In genomic region chr19:50759886-50760285, GRCh38 we compare ENCODE assay signal across 15 cellular contexts. TPM values are rescaled to one million over a fixed set of nuclear protein-coding genes. Genes with fewer than 3 reads are reported as not detected.
DNase-seq lines count a peak whose midpoint lies in the region; ATAC-seq, FAIRE-seq and TF ChIP-seq lines count a peak whose summit lies in the region.
"Had no signal": no experiment of that assay in that cellular context is flagged by ENCODE, and none has a peak within 500 bp of the region (broad histone marks: within the 10 kb centered on the region; RNA-seq: fewer than 3 reads in every experiment).

No MANE protein-coding gene starts in this region.

- H3K23ac ChIP-seq in H1 (ENCODE audit: insufficient read length) = no peak overlapping the region

- H3K79me1 ChIP-seq in H1 (ENCODE audit: low read depth, low read length) = no peaks in the 10 kb centered on the region

- no peak for FAIRE-seq in H1 (lab: Jason Lieb, UNC)

- H3K36me3 ChIP-seq in H1 (ENCODE audit: control insufficient read depth in 2 of 4, insufficient read depth in 4 of 4, low read length in 3 of 4) (no peaks in the 10 kb centered on the region), upper lobe of right lung (no peaks in the 10 kb centered on the region)
- H3K36me3 ChIP-seq: transverse colon had no signal

- intact Hi-C loops in dorsolateral prefrontal cortex (cut with DNase I) (no loop called here), left cardiac atrium (cut with DNase I) (no loop called here), upper lobe of right lung (cut with DNase I) (no loop called here)

- WGBS in H1 (ENCODE audit: extremely low coverage in 1 of 2, insufficient coverage in 1 of 2, insufficient read length in 1 of 2, insufficient replicate concordance in 2 of 2, low coverage in 1 of 2, low lambda C conversion rate in 2 of 2, missing lambda C conversion rate in 1 of 2), 2 experiments = 63% methylated on average over 4 of the region's 4 CpGs; no CpG with 5 or more reads in 1 of the 2 experiments

- CTCF ChIA-PET in H1 (lab: Charles Lee; ENCODE audit: partially characterized antibody) = interaction anchor here (0.6 to 1.1 kb wide), 4 partner anchors 22 to 852 kb away, joined by 3 to 4 read pairs (median 3); no protein-coding TSS in a partner anchor

- H2BK12ac ChIP-seq in H1 (ENCODE audit: low read depth, low read length) = no peak overlapping the region

- no peak overlapping the region for H3K56ac ChIP-seq in H1 (replicated peaks; ENCODE audit: insufficient read length, low read depth, low read length)

- H2BK5ac ChIP-seq in H1 (ENCODE audit: low read depth, low read length) = no peak overlapping the region

- H2AFZ ChIP-seq in H1 (ENCODE audit: low read length) = peak overlapping the region; percentile 19; the same call in 1 of the 2 replicates

- no peaks in the 10 kb centered on the region for H4K20me1 ChIP-seq in H1 (replicated peaks in 1 of 2; ENCODE audit: control insufficient read depth in 1 of 2, insufficient read depth in 2 of 2, low read length in 2 of 2)

- no peaks in the 10 kb centered on the region for H3K4me1 ChIP-seq in H1 (replicated peaks in 1 of 4; ENCODE audit: control insufficient read depth in 3 of 4, insufficient read depth in 4 of 4, low read length in 3 of 4)
- H3K4me1 ChIP-seq in upper lobe of right lung = no peaks in the 10 kb centered on the region
- H3K4me1 ChIP-seq: transverse colon had no signal

- H3K79me2 ChIP-seq in H1 (ENCODE audit: control insufficient read depth in 1 of 2, insufficient read depth in 2 of 2, low read length in 2 of 2) = no peaks in the 10 kb centered on the region

- no peak overlapping the region for H2BK20ac ChIP-seq in H1 (ENCODE audit: low read length)

- no peaks in the 10 kb centered on the region for H3K23me2 ChIP-seq in H1 (ENCODE audit: low read depth, low read length)

- no peak overlapping the region for H3K27ac ChIP-seq in H1 (ENCODE audit: low read depth, low read length)
- H3K27ac ChIP-seq in dorsolateral prefrontal cortex = no peak overlapping the region
- H3K27ac ChIP-seq in upper lobe of right lung = no peak overlapping the region
- H3K27ac ChIP-seq: transverse colon had no signal

- POLR2A ChIA-PET in H1 (lab: Charles Lee; ENCODE audit: partially characterized antibody) = interaction anchor here (0.6 kb wide), 4 partner anchors 32 to 948 kb away, joined by 3 read pairs; no protein-coding TSS in a partner anchor

- H4K8ac ChIP-seq in H1 (ENCODE audit: extremely low read depth, insufficient read depth, low read length) = no peak overlapping the region

- H3K18ac ChIP-seq in H1 (ENCODE audit: extremely low read depth, low read length) = no peak overlapping the region

- H3K4ac ChIP-seq in H1 (replicated peaks; ENCODE audit: insufficient read length, low read depth, low read length) = no peak overlapping the region

- no peak for TF ChIP-seq RAD21 in H1 (IDR thresholded peaks at IDR 0.05 in 1 of 2, conservative IDR thresholded peaks at IDR 0.05 in 1 of 2; ENCODE audit: low read depth in 2 of 2, low read length in 2 of 2)

- H3K4me3 ChIP-seq in H1 (ENCODE audit: extremely low read depth in 1 of 4, insufficient read depth in 2 of 4, low read depth in 3 of 4, low read length in 4 of 4) = no peak overlapping the region
- no peak overlapping the region for H3K4me3 ChIP-seq in dorsolateral prefrontal cortex
- no peak overlapping the region for H3K4me3 ChIP-seq in upper lobe of right lung
- H3K4me3 ChIP-seq: transverse colon had no signal

- no peak overlapping the region for H4K91ac ChIP-seq in H1 (replicated peaks; ENCODE audit: insufficient read length, low read length)

- H2BK120ac ChIP-seq in H1 (replicated peaks; ENCODE audit: low read depth, low read length) = no peak overlapping the region

- in situ Hi-C loops in GM13977 (cut with MboI; ENCODE audit: low pct_unique_long_range_greater_than_20kb, low sequenced_read_pairs, unreplicated experiment) = no loop called here

- H3K4me2 ChIP-seq in H1 (ENCODE audit: insufficient read depth in 1 of 2, low read depth in 2 of 2, low read length in 2 of 2) = no peak overlapping the region

- no peaks in the 10 kb centered on the region for H3K9me3 ChIP-seq in H1 (ENCODE audit: insufficient read depth in 2 of 2, low read depth in 1 of 2, low read length in 1 of 2)
- H3K9me3 ChIP-seq in upper lobe of right lung = no peaks in the 10 kb centered on the region
- H3K9me3 ChIP-seq: transverse colon had no signal

- no peak overlapping the region for H4K5ac ChIP-seq in H1 (ENCODE audit: insufficient read length, low read depth, low read length)

- no peak for TF ChIP-seq CTCF in GM13977 (IDR thresholded peaks at IDR 0.05; ENCODE audit: extremely low read depth, insufficient read depth, missing control alignments)
- TF ChIP-seq CTCF in H1 (IDR thresholded peaks at IDR 0.05; ENCODE audit: control extremely low read depth in 1 of 3, insufficient read depth in 1 of 3, low read depth in 1 of 3, low read length in 3 of 3) = no peak
- no peak for TF ChIP-seq CTCF in dorsolateral prefrontal cortex (IDR thresholded peaks at IDR 0.05 in 54 of 56, conservative IDR thresholded peaks at IDR 0.05 in 2 of 56; ENCODE audit: low read depth in 1 of 56, partially characterized antibody in 56 of 56)
- no peak for TF ChIP-seq CTCF in upper lobe of right lung (IDR thresholded peaks at IDR 0.05)

- TF ChIP-seq EP300 in H1 (IDR thresholded peaks at IDR 0.05; ENCODE audit: borderline replicate concordance in 1 of 2, low read depth in 2 of 2, low read length in 2 of 2) = no peak

- H3K27me3 ChIP-seq in H1 (replicated peaks in 1 of 4; ENCODE audit: control insufficient read depth in 3 of 4, extremely low read depth in 1 of 4, insufficient read depth in 3 of 4, low read length in 3 of 4) = peaks cover 0 to under 1% (median 0%) of the 10 kb centered on the region in 4 experiments; a peak in 1 of 7 replicates
- H3K27me3 ChIP-seq in dorsolateral prefrontal cortex = peaks cover 0 to 9% (median 0%) of the 10 kb centered on the region in 45 donors
- no peaks in the 10 kb centered on the region for H3K27me3 ChIP-seq in upper lobe of right lung

- ATAC-seq in left cardiac atrium (no peak), upper lobe of right lung (no peak)

- H3K14ac ChIP-seq in H1 (ENCODE audit: insufficient read length) = no peak overlapping the region

- no peak overlapping the region for H2BK15ac ChIP-seq in H1 (ENCODE audit: low read length)

- no peak overlapping the region for H3K9ac ChIP-seq in H1 (replicated peaks in 1 of 4; ENCODE audit: extremely low read depth in 1 of 4, low read depth in 3 of 4, low read length in 3 of 4)

- no peak for TF ChIP-seq POLR2A in H1 (IDR thresholded peaks at IDR 0.05; ENCODE audit: control extremely low read depth in 1 of 2, low read depth in 2 of 2, low read length in 2 of 2)

- H2AK5ac ChIP-seq in H1 (ENCODE audit: low read depth, low read length) = no peak overlapping the region

- DNase-seq in AG08395 (ENCODE audit: low spot score) = peak; percentile 12
- peak; percentile 46 for DNase-seq in GM13977 (ENCODE audit: low spot score)
- DNase-seq in NOMO-1 (lab: John Stamatoyannopoulos, UW; ENCODE audit: unreplicated experiment in 2 of 2) = peak; percentile 29 to 58
- DNase-seq in H1 (ENCODE audit: low read depth in 1 of 2, low spot score in 2 of 2) = no peak
- no peak for DNase-seq in DMS79 (lab: John Stamatoyannopoulos, UW)
- DNase-seq in dorsolateral prefrontal cortex = no peak
- DNase-seq in left cardiac atrium = no peak
- no peak for DNase-seq in upper lobe of right lung
- DNase-seq: activated CD4-positive, CD25-positive, alpha-beta regulatory T cell; Calu3; endodermal cell; NCI-H526 treated with DMSO at 0.1 percent for 48 hours; posterior cingulate gyrus; transverse colon had no signal

RNA-seq across cellular contexts. Expression of gene GPR32, which starts 10.4 kb away (rescaled TPM):
- total RNA-seq in H1 (2021; fragmentation: NEBNext Ultra II Directional; extraction: Animal tissue kit (Norgen Biotek cat#: 25700)) = not detected in 2 replicates
- polyA plus RNA-seq in H1 (2011; rRNA removed) = not detected in 2 replicates
- not detected for polyA plus RNA-seq in H1 (2011; cell fraction: cytosol; rRNA removed)
- not detected for polyA plus RNA-seq in H1 (2011; cell fraction: nucleus; rRNA removed)
- polyA plus RNA-seq in H1 (2012, experiment 1 of 2) = not detected in 4 replicates
- not detected for polyA plus RNA-seq in H1 (2012, experiment 2 of 2)
- not detected for polyA plus RNA-seq in H1 (2013, experiment 1 of 2)
- not detected for polyA plus RNA-seq in H1 (2013, experiment 2 of 2)
- polyA minus RNA-seq in H1 (2011; rRNA and poly(A)+ RNA removed) = not detected in 2 replicates
- polyA minus RNA-seq in H1 (2011; cell fraction: cytosol; rRNA and poly(A)+ RNA removed) = not detected
- not detected for polyA minus RNA-seq in H1 (2011; cell fraction: nucleus; rRNA and poly(A)+ RNA removed)
- total RNA-seq in dorsolateral prefrontal cortex = not detected
- total RNA-seq in left cardiac atrium = not detected
- not detected for total RNA-seq in upper lobe of right lung
- total RNA-seq: Calu3, endodermal cell, kidney epithelial cell, transverse colon had no signal

RNA-seq across cellular contexts. Expression of gene ACP4, which starts 30.3 kb away (rescaled TPM):
- not detected in 2 replicates for total RNA-seq in H1 (2021; fragmentation: NEBNext Ultra II Directional; extraction: Animal tissue kit (Norgen Biotek cat#: 25700))
- polyA plus RNA-seq in H1 (2011; rRNA removed) = not detected in 2 replicates
- polyA plus RNA-seq in H1 (2011; cell fraction: cytosol; rRNA removed) = not detected
- not detected for polyA plus RNA-seq in H1 (2011; cell fraction: nucleus; rRNA removed)
- not detected in 4 replicates for polyA plus RNA-seq in H1 (2012, experiment 1 of 2)
- polyA plus RNA-seq in H1 (2012, experiment 2 of 2) = not detected
- polyA plus RNA-seq in H1 (2013, experiment 1 of 2) = not detected
- polyA plus RNA-seq in H1 (2013, experiment 2 of 2) = not detected
- not detected in 2 replicates for polyA minus RNA-seq in H1 (2011; rRNA and poly(A)+ RNA removed)
- not detected for polyA minus RNA-seq in H1 (2011; cell fraction: cytosol; rRNA and poly(A)+ RNA removed)
- not detected for polyA minus RNA-seq in H1 (2011; cell fraction: nucleus; rRNA and poly(A)+ RNA removed)
- not detected for total RNA-seq in dorsolateral prefrontal cortex
- total RNA-seq in left cardiac atrium = not detected
- total RNA-seq in upper lobe of right lung = not detected
- total RNA-seq: Calu3, endodermal cell, kidney epithelial cell, transverse colon had no signal

RNA-seq across cellular contexts. Expression of gene CLEC11A, which starts 36.7 kb away (rescaled TPM):
- 4.3 and 5.2 TPM in 2 replicates for total RNA-seq in H1 (2021; fragmentation: NEBNext Ultra II Directional; extraction: Animal tissue kit (Norgen Biotek cat#: 25700))
- 17.4 and 22.5 TPM in 2 replicates for polyA plus RNA-seq in H1 (2011; rRNA removed)
- polyA plus RNA-seq in H1 (2011; cell fraction: cytosol; rRNA removed) = 10.3 TPM
- 10.3 TPM for polyA plus RNA-seq in H1 (2011; cell fraction: nucleus; rRNA removed)
- 2.7 to 6.2 TPM (median 5.4 TPM) in 4 replicates for polyA plus RNA-seq in H1 (2012, experiment 1 of 2)
- polyA plus RNA-seq in H1 (2012, experiment 2 of 2) = 3.1 TPM
- 7.1 TPM for polyA plus RNA-seq in H1 (2013, experiment 1 of 2)
- polyA plus RNA-seq in H1 (2013, experiment 2 of 2) = 6.2 TPM
- 0.16 TPM in 1 of 2 replicates, not detected in the other for polyA minus RNA-seq in H1 (2011; rRNA and poly(A)+ RNA removed)
- polyA minus RNA-seq in H1 (2011; cell fraction: cytosol; rRNA and poly(A)+ RNA removed) = 1.8 TPM
- 6.7 TPM for polyA minus RNA-seq in H1 (2011; cell fraction: nucleus; rRNA and poly(A)+ RNA removed)
- total RNA-seq in dorsolateral prefrontal cortex (10 to 100 TPM in 2 of 120 experiments, 1 to 10 TPM in 118; 3.2 to 10.3 (median 6.5) TPM), left cardiac atrium (1 to 10 TPM; 8.4 to 9.6 TPM), upper lobe of right lung (13.3 TPM)

RNA-seq across cellular contexts. Expression of gene SHANK1, which starts 40.3 kb away (rescaled TPM):
- 3.7 and 3.9 TPM in 2 replicates for total RNA-seq in H1 (2021; fragmentation: NEBNext Ultra II Directional; extraction: Animal tissue kit (Norgen Biotek cat#: 25700))
- polyA plus RNA-seq in H1 (2011; rRNA removed) = 1.1 and 1.2 TPM in 2 replicates
- polyA plus RNA-seq in H1 (2011; cell fraction: cytosol; rRNA removed) = 0.88 TPM
- 7.0 TPM for polyA plus RNA-seq in H1 (2011; cell fraction: nucleus; rRNA removed)
- polyA plus RNA-seq in H1 (2012, experiment 1 of 2) = 2.6 to 5.1 TPM (median 3.8 TPM) in 4 replicates
- polyA plus RNA-seq in H1 (2012, experiment 2 of 2) = 1.4 TPM
- 1.8 TPM for polyA plus RNA-seq in H1 (2013, experiment 1 of 2)
- 1.1 TPM for polyA plus RNA-seq in H1 (2013, experiment 2 of 2)
- polyA minus RNA-seq in H1 (2011; rRNA and poly(A)+ RNA removed) = 0.54 and 0.98 TPM in 2 replicates
- 3.0 TPM for polyA minus RNA-seq in H1 (2011; cell fraction: cytosol; rRNA and poly(A)+ RNA removed)
- 6.6 TPM for polyA minus RNA-seq in H1 (2011; cell fraction: nucleus; rRNA and poly(A)+ RNA removed)
- total RNA-seq in dorsolateral prefrontal cortex (100 to 1,000 TPM in 111 of 120 experiments, 10 to 100 TPM in 9; 40.4 to 290 (median 155) TPM), left cardiac atrium (1 to 10 TPM in 1 of 2 donors, under 1 TPM in 1; 0.62 to 1.2 TPM), upper lobe of right lung (0.35 TPM)
- total RNA-seq: Calu3 had no signal

Comparison
In these comparisons a context has a peak if more than half of its experiments do, and no peak if none do; other contexts are left out.
1. DNase-seq: peak in AG08395 (single experiment), GM13977 (single experiment) and NOMO-1 (2 of 2); none in H1 (0 of 2), DMS79 (single experiment), dorsolateral prefrontal cortex (0 of 10), left cardiac atrium (single experiment) and upper lobe of right lung (single experiment).